In genomic region chr4:54446556-54446955, GRCh38 we compare ENCODE assay signal across 17 cellular contexts.
"Had no signal": no experiment of that assay in that cellular context is flagged by ENCODE, and none has a peak within 500 bp of the region (broad histone marks: within the 10 kb centered on the region; RNA-seq: fewer than 3 reads in every experiment).

No MANE protein-coding gene starts in this region.

- DNase-seq: Kasumi-1, MV-4-11, NCI-H1048, NCI-H1105, NCI-H1436 treated with DMSO at 0.1 percent for 48 hours, NCI-H1694, NCI-H187 treated with DMSO at 0.1 percent for 48 hours, NCI-H2029 treated with DMSO at 0.1 percent for 48 hours, NCI-H2171 treated with DMSO at 0.1 percent for 48 hours, NCI-H2227 treated with DMSO at 0.1 percent for 48 hours, NCI-H524, NCI-H526 treated with DMSO at 0.1 percent for 48 hours, NCI-H774, PC-3, SHP77, SJCRH30 had no signal

- H3K4me3 ChIP-seq: K562, SJCRH30 had no signal
